In genomic region chr6:31971993-31972708, GRCh38 we compare ENCODE assay signal across 8 cellular contexts. TPM values are rescaled to one million over a fixed set of nuclear protein-coding genes. Genes with fewer than 3 reads are reported as not detected.
DNase-seq lines count a peak whose midpoint lies in the region; ATAC-seq and TF ChIP-seq lines count a peak whose summit lies in the region.

TSS of gene DXO (minus strand) at chr6:31972138. CDS start at chr6:31971675, 463 bp downstream.

- DNase-seq in ELF-1 (ENCODE audit: low read depth, low spot score), result peak; percentile 99
- peak; percentile 99 for DNase-seq in H7
- DNase-seq in M059J (ENCODE audit: low read depth), result peak; percentile 100
- DNase-seq in SHP77 (lab: John Stamatoyannopoulos, UW), result peak; percentile 97 to 99
- peak; percentile 99 for DNase-seq in activated effector memory CD4-positive, alpha-beta T cell treated with anti-CD3 and anti-CD28 coated beads, Interleukin-2, amount 50 U/mL, for 16 hours
- DNase-seq in fibroblast of the aortic adventitia (ENCODE audit: low read depth), result peak; percentile 99
- peak; percentile 92 for DNase-seq in nephron progenitor cell
- DNase-seq in stimulated activated naive CD8-positive, alpha-beta T cell treated with anti-CD3 and anti-CD28 coated beads, Interleukin-15, amount 100 ng/mL, for 72 hours, result peak; percentile 99 to 100

- peak within 1 kb of the TSS; percentile 91 for H3K4me3 Mint-ChIP-seq in nephron progenitor cell
- H3K4me3 Mint-ChIP-seq in stimulated activated naive CD8-positive, alpha-beta T cell treated with anti-CD3 and anti-CD28 coated beads, Interleukin-15, amount 100 ng/mL, for 72 hours, result peak within 1 kb of the TSS; percentile 78 to 87

- H3K4me1 Mint-ChIP-seq in nephron progenitor cell, result peaks cover 35% of the 10 kb centered on the region
- peaks cover 55% of the 10 kb centered on the region for H3K4me1 Mint-ChIP-seq in stimulated activated naive CD8-positive, alpha-beta T cell treated with anti-CD3 and anti-CD28 coated beads, Interleukin-15, amount 100 ng/mL, for 72 hours

- H3K36me3 Mint-ChIP-seq in nephron progenitor cell (ENCODE audit: low read depth), result peaks cover 50% of the 10 kb centered on the region

- H3K27me3 ChIP-seq in H7 (ENCODE audit: control insufficient read depth, insufficient read depth, low read length), result no peaks in the 10 kb centered on the region

- peak within 1 kb of the TSS; percentile 74 for H3K4me3 ChIP-seq in H7 (ENCODE audit: insufficient read depth, low read depth, low read length)
- peak within 1 kb of the TSS; percentile 93 for H3K4me3 ChIP-seq in fibroblast of the aortic adventitia (ENCODE audit: low read depth, low read length)

- H3K9me3 Mint-ChIP-seq in nephron progenitor cell, result peaks cover 24% of the 10 kb centered on the region
- no peaks in the 10 kb centered on the region for H3K9me3 Mint-ChIP-seq in stimulated activated naive CD8-positive, alpha-beta T cell treated with anti-CD3 and anti-CD28 coated beads, Interleukin-15, amount 100 ng/mL, for 72 hours

- H3K36me3 ChIP-seq in H7 (replicated peaks; ENCODE audit: control insufficient read depth, insufficient read depth, low read length), result peaks cover 19% of the 10 kb centered on the region

- TF ChIP-seq CTCF in fibroblast of the aortic adventitia (IDR thresholded peaks at IDR 0.05; ENCODE audit: insufficient read depth, low read length), result no peak
- no peak for TF ChIP-seq CTCF in nephron progenitor cell (IDR thresholded peaks at IDR 0.05)

- peaks cover under 1% of the 10 kb centered on the region for H3K27me3 Mint-ChIP-seq in nephron progenitor cell (ENCODE audit: low read depth, poor library complexity)
- no peaks in the 10 kb centered on the region for H3K27me3 Mint-ChIP-seq in stimulated activated naive CD8-positive, alpha-beta T cell treated with anti-CD3 and anti-CD28 coated beads, Interleukin-15, amount 100 ng/mL, for 72 hours

- peak; percentile 97 for ATAC-seq in stimulated activated naive CD8-positive, alpha-beta T cell treated with anti-CD3 and anti-CD28 coated beads, Interleukin-15, amount 100 ng/mL, for 72 hours

- H3K27ac Mint-ChIP-seq in nephron progenitor cell, result peak within 1 kb of the TSS; percentile 100
- H3K27ac Mint-ChIP-seq in stimulated activated naive CD8-positive, alpha-beta T cell treated with anti-CD3 and anti-CD28 coated beads, Interleukin-15, amount 100 ng/mL, for 72 hours, result peak within 1 kb of the TSS; percentile 100

RNA-seq across cellular contexts. Expression of gene DXO, which starts in this region (rescaled TPM):
- 18.8 and 19.9 TPM in 2 replicates for total RNA-seq in H7 (2014; rRNA removed; shearing (Covaris generic))
- 26.8 and 33.3 TPM in 2 replicates for total RNA-seq in M059J (2014; rRNA removed; shearing (Covaris generic))
- 15.9 and 28.8 TPM in 2 replicates for total RNA-seq in fibroblast of the aortic adventitia (ENCODE audit: low replicate concordance)

Comparison
In these comparisons a context has a peak if more than half of its experiments do, and no peak if none do; other contexts are left out.
1. Peak in every context shown above with its lines: DNase-seq, ATAC-seq and H3K4me3 ChIP-seq.